ENCODE assay signal across 8 cellular contexts in the genomic region with DNA sequence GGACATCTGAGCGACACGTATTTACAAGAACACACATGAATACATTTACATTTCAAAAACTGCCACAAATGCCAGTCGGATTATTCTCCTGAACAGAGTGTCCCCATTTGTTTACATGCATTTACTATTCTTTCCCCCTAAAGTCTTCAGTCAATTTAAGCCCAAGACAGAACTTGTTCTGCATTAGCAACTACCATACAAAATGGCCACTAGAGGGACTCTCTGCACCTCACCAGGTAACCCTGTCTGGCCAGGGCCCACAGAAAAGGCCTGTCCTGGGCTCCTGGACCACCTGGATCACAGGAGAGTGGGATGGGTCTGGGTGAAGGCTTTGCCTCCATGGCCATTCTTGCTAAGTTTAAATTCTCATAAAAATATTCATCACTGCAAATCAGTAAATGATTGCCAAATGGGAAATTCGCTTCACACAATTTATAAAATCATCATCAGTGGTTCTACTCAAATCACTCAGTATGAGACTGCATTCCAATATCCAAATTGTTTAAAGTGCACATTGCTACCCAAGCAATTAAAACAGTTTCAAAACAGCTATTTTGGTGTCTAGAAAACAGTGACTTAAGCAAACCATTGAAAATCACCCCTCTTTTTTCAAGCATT. TPM values are rescaled to one million over a fixed set of nuclear protein-coding genes. Genes with fewer than 3 reads are reported as not detected.
DNase-seq lines count a peak whose midpoint lies in the region; TF ChIP-seq lines count a peak whose summit lies in the region.

No MANE protein-coding gene starts in this region.

- intact Hi-C loops in activated CD4-positive, alpha-beta memory T cell treated with anti-CD3 and anti-CD28 coated beads for 36 hours (cut with micrococcal nuclease), result loop anchor here (5.0 kb wide), 1 partner anchor 155 kb away; no protein-coding TSS in a partner anchor

- H3K27me3 Mint-ChIP-seq in activated CD4-positive, alpha-beta memory T cell treated with anti-CD3 and anti-CD28 coated beads for 36 hours, result no peaks in the 10 kb centered on the region
- H3K27me3 Mint-ChIP-seq in activated CD4-positive, alpha-beta memory T cell treated with anti-CD3 and anti-CD28 coated beads, Interleukin-2, amount 10 ng/mL, durations not matched to agents 7 days and 5 days, result no peaks in the 10 kb centered on the region

- H3K9me3 ChIP-seq in SU-DHL-6 (ENCODE audit: insufficient read depth, low read length), result no peaks in the 10 kb centered on the region

- H3K9ac ChIP-seq in SU-DHL-6 (ENCODE audit: low read length), result no peak overlapping the region

- H3K36me3 ChIP-seq in SU-DHL-6 (ENCODE audit: low read length), result no peaks in the 10 kb centered on the region

- peak; percentile 20 for DNase-seq in activated CD4-positive, alpha-beta memory T cell treated with anti-CD3 and anti-CD28 coated beads for 36 hours
- DNase-seq in activated CD4-positive, alpha-beta memory T cell treated with anti-CD3 and anti-CD28 coated beads, Interleukin-2, amount 10 ng/mL, durations not matched to agents 7 days and 5 days, result no peak
- DNase-seq in Kasumi-1 (lab: John Stamatoyannopoulos, UW) (peak; percentile 39 to 52), fibroblast of the aortic adventitia (ENCODE audit: low read depth) (peak; percentile 50), retina (peak; percentile 35), T1000 (lab: John Stamatoyannopoulos, UW) (no peak)
- DNase-seq in stimulated activated CD8-positive, alpha-beta memory T cell treated with anti-CD3 and anti-CD28 coated beads, Interleukin-4, amount 100 ng/mL, for 48 hours, result no peak

- no peaks in the 10 kb centered on the region for H3K9me2 ChIP-seq in SU-DHL-6 (replicated peaks; ENCODE audit: insufficient read depth, low read length)

- no peak overlapping the region for H3K4me2 ChIP-seq in SU-DHL-6 (ENCODE audit: low read depth, low read length, poor library complexity, severe bottlenecking)

- H2AFZ ChIP-seq in SU-DHL-6 (ENCODE audit: low read depth, low read length, severe bottlenecking), result no peak overlapping the region

- POLR2A ChIA-PET in activated CD4-positive, alpha-beta memory T cell treated with anti-CD3 and anti-CD28 coated beads for 36 hours (lab: Charles Lee), result no interaction called here
- POLR2A ChIA-PET in activated CD4-positive, alpha-beta memory T cell treated with anti-CD3 and anti-CD28 coated beads, Interleukin-2, amount 10 ng/mL, durations not matched to agents 7 days and 5 days (lab: Charles Lee), result no interaction called here

- no peak overlapping the region for H3K4me3 Mint-ChIP-seq in activated CD4-positive, alpha-beta memory T cell treated with anti-CD3 and anti-CD28 coated beads for 36 hours
- no peak overlapping the region for H3K4me3 Mint-ChIP-seq in activated CD4-positive, alpha-beta memory T cell treated with anti-CD3 and anti-CD28 coated beads, Interleukin-2, amount 10 ng/mL, durations not matched to agents 7 days and 5 days

- H3K9me3 Mint-ChIP-seq in activated CD4-positive, alpha-beta memory T cell treated with anti-CD3 and anti-CD28 coated beads for 36 hours, result no peaks in the 10 kb centered on the region
- H3K9me3 Mint-ChIP-seq in activated CD4-positive, alpha-beta memory T cell treated with anti-CD3 and anti-CD28 coated beads, Interleukin-2, amount 10 ng/mL, durations not matched to agents 7 days and 5 days, result no peaks in the 10 kb centered on the region

- TF ChIP-seq CTCF in SU-DHL-6 (IDR thresholded peaks at IDR 0.05; ENCODE audit: insufficient read depth, low read length, poor library complexity, severe bottlenecking) (peak; percentile 77), fibroblast of the aortic adventitia (IDR thresholded peaks at IDR 0.05; ENCODE audit: insufficient read depth, low read length) (peak; percentile 74)

- H3K27ac ChIP-seq in SU-DHL-6 (ENCODE audit: low read depth, low read length), result no peak overlapping the region

- no peaks in the 10 kb centered on the region for H3K27me3 ChIP-seq in SU-DHL-6 (ENCODE audit: low read length)

- CTCF ChIA-PET in activated CD4-positive, alpha-beta memory T cell treated with anti-CD3 and anti-CD28 coated beads for 36 hours (lab: Charles Lee), result interaction anchor here (0.7 kb wide), 1 partner anchor 603 kb away, joined by 3 read pairs; no protein-coding TSS in a partner anchor
- CTCF ChIA-PET in activated CD4-positive, alpha-beta memory T cell treated with anti-CD3 and anti-CD28 coated beads, Interleukin-2, amount 10 ng/mL, durations not matched to agents 7 days and 5 days (lab: Charles Lee), result no interaction called here

- no peaks in the 10 kb centered on the region for H3K79me2 ChIP-seq in SU-DHL-6 (ENCODE audit: insufficient read depth, low read length)

- H3K27ac Mint-ChIP-seq in activated CD4-positive, alpha-beta memory T cell treated with anti-CD3 and anti-CD28 coated beads for 36 hours, result no peak overlapping the region
- no peak overlapping the region for H3K27ac Mint-ChIP-seq in activated CD4-positive, alpha-beta memory T cell treated with anti-CD3 and anti-CD28 coated beads, Interleukin-2, amount 10 ng/mL, durations not matched to agents 7 days and 5 days

- no peaks in the 10 kb centered on the region for H3F3A ChIP-seq in SU-DHL-6 (ENCODE audit: insufficient read depth)

- H3K36me3 Mint-ChIP-seq in activated CD4-positive, alpha-beta memory T cell treated with anti-CD3 and anti-CD28 coated beads for 36 hours, result peaks cover 5% of the 10 kb centered on the region
- peaks cover 3% of the 10 kb centered on the region for H3K36me3 Mint-ChIP-seq in activated CD4-positive, alpha-beta memory T cell treated with anti-CD3 and anti-CD28 coated beads, Interleukin-2, amount 10 ng/mL, durations not matched to agents 7 days and 5 days (ENCODE audit: low read depth)

- H4K20me1 ChIP-seq in SU-DHL-6 (ENCODE audit: low read depth, low read length), result no peaks in the 10 kb centered on the region

- H3K4me3 ChIP-seq in SU-DHL-6 (ENCODE audit: insufficient read depth, low read length, poor library complexity, severe bottlenecking), result no peak overlapping the region
- H3K4me3 ChIP-seq in fibroblast of the aortic adventitia (ENCODE audit: low read depth, low read length), result no peak overlapping the region

- no peaks in the 10 kb centered on the region for H3K4me1 Mint-ChIP-seq in activated CD4-positive, alpha-beta memory T cell treated with anti-CD3 and anti-CD28 coated beads for 36 hours (ENCODE audit: low read depth)
- no peaks in the 10 kb centered on the region for H3K4me1 Mint-ChIP-seq in activated CD4-positive, alpha-beta memory T cell treated with anti-CD3 and anti-CD28 coated beads, Interleukin-2, amount 10 ng/mL, durations not matched to agents 7 days and 5 days

RNA-seq across cellular contexts. Expression of gene GUCA2A, which starts 12.5 kb away (rescaled TPM):
- total RNA-seq in activated CD4-positive, alpha-beta memory T cell treated with anti-CD3 and anti-CD28 coated beads for 36 hours, result not detected
- not detected for total RNA-seq in activated CD4-positive, alpha-beta memory T cell treated with anti-CD3 and anti-CD28 coated beads, Interleukin-2, amount 10 ng/mL, durations not matched to agents 7 days and 5 days
- total RNA-seq in fibroblast of the aortic adventitia (ENCODE audit: low replicate concordance), result not detected in 2 replicates

RNA-seq across cellular contexts. Expression of gene GUCA2B, which starts 23.8 kb away (rescaled TPM):
- total RNA-seq in activated CD4-positive, alpha-beta memory T cell treated with anti-CD3 and anti-CD28 coated beads for 36 hours, result not detected
- total RNA-seq in activated CD4-positive, alpha-beta memory T cell treated with anti-CD3 and anti-CD28 coated beads, Interleukin-2, amount 10 ng/mL, durations not matched to agents 7 days and 5 days, result not detected
- total RNA-seq in fibroblast of the aortic adventitia (ENCODE audit: low replicate concordance), result not detected in 2 replicates

Comparison
In these comparisons a context has a peak if more than half of its experiments do, and no peak if none do; other contexts are left out.
1. DNase-seq: peak in activated CD4-positive, alpha-beta memory T cell treated with anti-CD3 and anti-CD28 coated beads for 36 hours (single experiment), Kasumi-1 (2 of 2), fibroblast of the aortic adventitia (single experiment) and retina (single experiment); none in activated CD4-positive, alpha-beta memory T cell treated with anti-CD3 and anti-CD28 coated beads, Interleukin-2, amount 10 ng/mL, durations not matched to agents 7 days and 5 days (single experiment), stimulated activated CD8-positive, alpha-beta memory T cell treated with anti-CD3 and anti-CD28 coated beads, Interleukin-4, amount 100 ng/mL, for 48 hours (single experiment) and T1000 (single experiment).